ENCODE assay signal across 1 cellular context in genomic region chr6:43718387-43719105, GRCh38.
TF ChIP-seq lines count a peak whose summit lies in the region.

No MANE protein-coding gene starts in this region.

TF ChIP-seq in HepG2, 621 proteins besides CTCF, POLR2A, EP300 and RAD21 (continued from another document and continues in another):
- TF ChIP-seq PAXIP1 (CRISPR knock-in tag; conservative IDR thresholded peaks at IDR 0.05) (peak; percentile 73), SNAI1 (CRISPR knock-in tag; IDR thresholded peaks at IDR 0.05; ENCODE audit: borderline replicate concordance) (no peak), ZNF446 (CRISPR knock-in tag; IDR thresholded peaks at IDR 0.05) (no peak), HNRNPLL (IDR thresholded peaks at IDR 0.05; ENCODE audit: low read depth, low read length, poor library complexity, severe bottlenecking) (no peak), ZNF33A (CRISPR knock-in tag; IDR thresholded peaks at IDR 0.05; ENCODE audit: borderline replicate concordance) (no peak), SP4 (CRISPR knock-in tag; IDR thresholded peaks at IDR 0.05) (0 out of 2 replicates have a peak, but pooled peaks have one; percentile 23), STAG1 (CRISPR knock-in tag; IDR thresholded peaks at IDR 0.05) (peak; percentile 37; the same call in 1 of the 2 replicates), ZNF644 (CRISPR knock-in tag; IDR thresholded peaks at IDR 0.05; ENCODE audit: low read depth) (0 out of 2 replicates have a peak, but pooled peaks have one; percentile 17), ZNF232 (CRISPR knock-in tag; IDR thresholded peaks at IDR 0.05; ENCODE audit: borderline replicate concordance) (no peak), HNRNPUL1 (IDR thresholded peaks at IDR 0.05; ENCODE audit: low read depth, low read length) (no peak), RARA (CRISPR knock-in tag; IDR thresholded peaks at IDR 0.05) (0 out of 2 replicates have a peak, but pooled peaks have one; percentile 18), ARID5B (CRISPR knock-in tag; IDR thresholded peaks at IDR 0.05) (peak; percentile 51), HNF4G (IDR thresholded peaks at IDR 0.05; ENCODE audit: borderline replicate concordance, low read depth, low read length) (peak; percentile 86), HNF4G (CRISPR knock-in tag; IDR thresholded peaks at IDR 0.05; ENCODE audit: borderline replicate concordance, low read depth) (peak; percentile 50; the same call in 1 of the 2 replicates), ZSCAN9 (CRISPR knock-in tag; IDR thresholded peaks at IDR 0.05; ENCODE audit: borderline replicate concordance) (no peak), ZNF230 (CRISPR knock-in tag; IDR thresholded peaks at IDR 0.05) (peak; percentile 62; the same call in 1 of the 2 replicates), ARID4A (CRISPR knock-in tag; IDR thresholded peaks at IDR 0.05; ENCODE audit: borderline replicate concordance) (0 out of 2 replicates have a peak, but pooled peaks have one; percentile 26), TFAP4 (IDR thresholded peaks at IDR 0.05; ENCODE audit: borderline replicate concordance, low read depth) (0 out of 2 replicates have a peak, but pooled peaks have one; percentile 7), ZFX (CRISPR knock-in tag; IDR thresholded peaks at IDR 0.05; ENCODE audit: low read depth) (peak; percentile 78), ZNF121 (CRISPR knock-in tag; IDR thresholded peaks at IDR 0.05) (0 out of 2 replicates have a peak, but pooled peaks have one; percentile 39), TEAD3 (CRISPR knock-in tag; optimal IDR thresholded peaks at IDR 0.05; ENCODE audit: borderline replicate concordance) (peak; percentile 67), JUN (CRISPR knock-in tag; IDR thresholded peaks at IDR 0.05) (no peak), AKNA (CRISPR knock-in tag; IDR thresholded peaks at IDR 0.05; ENCODE audit: borderline replicate concordance) (no peak), ZHX2 (IDR thresholded peaks at IDR 0.05; ENCODE audit: low read depth) (0 out of 2 replicates have a peak, but pooled peaks have one; percentile 39), ZHX2 (CRISPR knock-in tag; IDR thresholded peaks at IDR 0.05; ENCODE audit: borderline replicate concordance) (no peak), EZH2 (conservative IDR thresholded peaks at IDR 0.05; ENCODE audit: low read depth, low read length) (no peak), FOSL2 (CRISPR knock-in tag; IDR thresholded peaks at IDR 0.05) (0 out of 2 replicates have a peak, but pooled peaks have one; percentile 10), LCORL (IDR thresholded peaks at IDR 0.05) (no peak), LCORL (CRISPR knock-in tag; IDR thresholded peaks at IDR 0.05) (0 out of 2 replicates have a peak, but pooled peaks have one; percentile 61), ZFP36L2 (CRISPR knock-in tag; IDR thresholded peaks at IDR 0.05) (no peak), RFX1 (IDR thresholded peaks at IDR 0.05) (no peak), HMG20A (CRISPR knock-in tag; IDR thresholded peaks at IDR 0.05; ENCODE audit: borderline replicate concordance) (peak; percentile 37; the same call in 1 of the 2 replicates), AKAP8 (CRISPR knock-in tag; IDR thresholded peaks at IDR 0.05) (no peak)
